Comparison of ENCODE assay signal across 25 cellular contexts in the genomic region with DNA sequence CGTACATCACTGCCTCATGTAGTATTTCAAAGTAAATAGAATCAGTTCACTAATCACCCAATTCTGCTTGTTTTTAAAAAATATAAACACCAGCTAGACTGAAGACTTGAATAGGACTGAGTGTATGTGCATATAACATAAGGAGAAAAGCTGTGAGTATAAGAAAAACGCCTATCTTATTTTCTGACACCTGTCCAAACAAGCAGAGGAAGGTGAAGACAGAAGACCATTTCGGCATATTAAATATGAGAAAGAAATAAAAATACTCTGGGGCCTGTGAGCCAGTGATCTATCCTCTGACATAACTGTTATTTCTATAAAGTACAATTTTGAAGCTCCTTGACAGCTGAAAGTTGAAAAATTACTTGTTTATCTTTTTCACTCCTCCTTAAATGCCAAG.
"Had no signal": no experiment of that assay in that cellular context is flagged by ENCODE, and none has a peak within 500 bp of the region (broad histone marks: within the 10 kb centered on the region; RNA-seq: fewer than 3 reads in every experiment).

No MANE protein-coding gene starts in this region.

- H3K27me3 ChIP-seq: colonic mucosa, dorsolateral prefrontal cortex, esophagus muscularis mucosa, esophagus squamous epithelium, foreskin keratinocyte, gastrocnemius medialis, gastroesophageal sphincter, heart left ventricle, heart right ventricle had no signal

- H3K4me3 ChIP-seq: colonic mucosa, coronary artery, dorsolateral prefrontal cortex, esophagus muscularis mucosa, esophagus squamous epithelium, gastrocnemius medialis, gastroesophageal sphincter, heart left ventricle, heart right ventricle had no signal

- H3K27ac ChIP-seq: colonic mucosa, coronary artery, dorsolateral prefrontal cortex, epithelial cell of prostate, esophagus muscularis mucosa, esophagus squamous epithelium, foreskin keratinocyte, gastrocnemius medialis, gastroesophageal sphincter, heart left ventricle, heart right ventricle had no signal

- H3K9me3 ChIP-seq: colonic mucosa, esophagus muscularis mucosa, esophagus squamous epithelium, gastrocnemius medialis, gastroesophageal sphincter, heart left ventricle, heart right ventricle had no signal

- H3K36me3 ChIP-seq: colonic mucosa, esophagus muscularis mucosa, esophagus squamous epithelium, gastrocnemius medialis, gastroesophageal sphincter, heart left ventricle, heart right ventricle had no signal

- DNase-seq: colonic mucosa; cortex of kidney; dermis blood vessel endothelial cell; dorsolateral prefrontal cortex; effector CD4-positive, alpha-beta T cell; effector CD8-positive, alpha-beta T cell; effector memory CD4-positive, alpha-beta T cell; effector memory CD8-positive, alpha-beta T cell; endodermal cell; erythroblast; esophagus squamous epithelium; foreskin fibroblast; foreskin keratinocyte; foreskin melanocyte; gastrocnemius medialis; glutamatergic neuron; head of caudate nucleus; heart left ventricle; heart right ventricle had no signal

- H3K4me1 ChIP-seq: colonic mucosa, esophagus squamous epithelium, foreskin keratinocyte, gastrocnemius medialis, heart left ventricle, heart right ventricle had no signal

- H3K27ac Mint-ChIP-seq: dendritic cell treated with granulocyte-macrophage colony-stimulating factor and Interleukin-4, amounts not matched to agents 40 ng/mL and 50 ng/mL, for 4 days; effector memory CD8-positive, alpha-beta T cell; endodermal cell had no signal

- H3K4me3 Mint-ChIP-seq: dendritic cell treated with granulocyte-macrophage colony-stimulating factor and Interleukin-4, amounts not matched to agents 40 ng/mL and 50 ng/mL, for 4 days; effector memory CD8-positive, alpha-beta T cell; endodermal cell had no signal

- ATAC-seq: effector memory CD8-positive, alpha-beta T cell; esophagus mucosa; foreskin keratinocyte; gastrocnemius medialis; gastroesophageal sphincter; heart left ventricle; heart right ventricle had no signal

- H3K9me3 Mint-ChIP-seq: effector memory CD8-positive, alpha-beta T cell had no signal
